13 cellular contexts compared by ENCODE assay signal in genomic region chr2:69204654-69205053, GRCh38.
"Had no signal": no experiment of that assay in that cellular context is flagged by ENCODE, and none has a peak within 500 bp of the region (broad histone marks: within the 10 kb centered on the region; RNA-seq: fewer than 3 reads in every experiment).

No MANE protein-coding gene starts in this region.

- H3K4me3 ChIP-seq: coronary artery, heart left ventricle had no signal

- H3K27me3 ChIP-seq: heart left ventricle had no signal

- ATAC-seq: activated T-cell treated with anti-CD3 and anti-CD28 coated beads, Interleukin-2, amount 50 U/mL, for 4 hours had no signal

- DNase-seq: activated CD4-positive, alpha-beta memory T cell treated with anti-CD3 and anti-CD28 coated beads, Interleukin-2, amount 10 ng/mL, durations not matched to agents 7 days and 5 days; activated CD4-positive, alpha-beta T cell treated with anti-CD3 and anti-CD28 coated beads for 4 hours; activated effector memory CD4-positive, alpha-beta T cell treated with Interleukin-2 at 50 U/mL for 16 hours; activated naive CD4-positive, alpha-beta T cell treated with anti-CD3 and anti-CD28 coated beads, Interleukin-2, amount 50 U/mL, for 16 hours; activated T-cell treated with anti-CD3 and anti-CD28 coated beads, Interleukin-2, amount 50 U/mL, for 4 hours; effector CD8-positive, alpha-beta T cell; foreskin fibroblast; heart left ventricle; immature natural killer cell; stimulated activated CD4-positive, alpha-beta T cell treated with anti-CD3 and anti-CD28 coated beads, Interleukin-4, amount 100 ng/mL, for 24 hours; stimulated activated naive CD4-positive, alpha-beta T cell treated with Interleukin-2 at 50 U/mL for 16 hours; trophoblast cell had no signal
